Comparison of ENCODE assay signal across 11 cellular contexts in genomic region chr5:115467631-115468030, GRCh38.
DNase-seq lines count a peak whose midpoint lies in the region; ATAC-seq, FAIRE-seq and TF ChIP-seq lines count a peak whose summit lies in the region.
"Had no signal": no experiment of that assay in that cellular context is flagged by ENCODE, and none has a peak within 500 bp of the region (broad histone marks: within the 10 kb centered on the region; RNA-seq: fewer than 3 reads in every experiment).

No MANE protein-coding gene starts in this region.

- H3K4me1 ChIP-seq in A549 = peaks cover 21% of the 10 kb centered on the region

- ATAC-seq in A549 (no peak), GM19463 (IDR thresholded peaks at IDR 0.05; ENCODE audit: unreplicated experiment) (no peak)
- ATAC-seq: HCT116 had no signal

- peak overlapping the region in 1 of 2 experiments; percentile 48; a peak in 2 of 6 replicates for H3K27ac ChIP-seq in A549
- H3K27ac ChIP-seq: HL-60 had no signal

- POLR2A ChIA-PET in A549 (lab: Yijun Ruan, JAX) = no interaction called here

- H3K4me1 Mint-ChIP-seq in Calu3 (ENCODE audit: low read depth, unreplicated experiment) = peaks cover 51% of the 10 kb centered on the region

- H3K9me3 Mint-ChIP-seq in Calu3 (ENCODE audit: low read depth, unreplicated experiment) = no peaks in the 10 kb centered on the region

- peak overlapping the region; percentile 46 for H3K4me3 Mint-ChIP-seq in Calu3 (ENCODE audit: low read depth, unreplicated experiment)

- H3K9me3 ChIP-seq in A549 = no peaks in the 10 kb centered on the region

- FAIRE-seq in A549 (lab: Jason Lieb, UNC) (no peak), bronchial epithelial cell (lab: Jason Lieb, UNC) (no peak)

- H3K27ac Mint-ChIP-seq in Calu3 (ENCODE audit: unreplicated experiment) = peak overlapping the region; percentile 90

- CTCF ChIA-PET in A549 (lab: Yijun Ruan, JAX) = no interaction called here
- CTCF ChIA-PET in Calu3 (lab: Charles Lee) = interaction anchor here (0.6 to 1.5 kb wide), 3 partner anchors 16 to 1195 kb away, joined by 3 to 4 read pairs (median 3); no protein-coding TSS in a partner anchor

- TF ChIP-seq POLR2A in A549 (IDR thresholded peaks at IDR 0.05; ENCODE audit: low read length) = no peak

- H3K36me3 Mint-ChIP-seq in Calu3 (ENCODE audit: insufficient read depth, unreplicated experiment) = peaks cover 9% of the 10 kb centered on the region
- H3K36me3 Mint-ChIP-seq: CD14-positive monocyte had no signal

- H3K36me3 ChIP-seq in bronchial epithelial cell (ENCODE audit: control insufficient read depth, insufficient read depth, low read length) = no peaks in the 10 kb centered on the region

- H3K4me3 ChIP-seq in A549 = no peak overlapping the region
- no peak overlapping the region for H3K4me3 ChIP-seq in bronchial epithelial cell (ENCODE audit: low read depth, low read length)

- TF ChIP-seq CTCF in A549 (IDR thresholded peaks at IDR 0.05) (no peak), Calu3 (IDR thresholded peaks at IDR 0.05; ENCODE audit: unreplicated experiment) (no peak), bronchial epithelial cell (IDR thresholded peaks at IDR 0.05; ENCODE audit: insufficient read depth, low read length, severe bottlenecking) (no peak)

- intact Hi-C loops in Calu3 (cut with micrococcal nuclease; ENCODE audit: unreplicated experiment) = loop anchor here (2.0 to 5.0 kb wide), 4 partner anchors 53 to 160 kb away; no protein-coding TSS in a partner anchor

- H3K4me2 ChIP-seq in A549 = peak overlapping the region; percentile 59

- TF ChIP-seq RAD21 in A549 (conservative IDR thresholded peaks at IDR 0.05 in 1 of 2, IDR thresholded peaks at IDR 0.05 in 1 of 2) = no peak

- DNase-seq in A549 (ENCODE audit: low read depth in 1 of 2, low spot score in 1 of 2) (no peak), Calu3 (no peak), NCI-H146 treated with DMSO at 0.1 percent for 48 hours (lab: John Stamatoyannopoulos, UW; ENCODE audit: unreplicated experiment) (peak; percentile 47), bronchial epithelial cell (ENCODE audit: low read depth) (peak; percentile 48)
- no peak for DNase-seq in activated CD4-positive, alpha-beta T cell treated with anti-CD3 and anti-CD28 coated beads for 4 hours
- DNase-seq in activated CD8-positive, alpha-beta memory T cell treated with anti-CD3 and anti-CD28 coated beads for 24 hours = no peak
- DNase-seq: DMS 273 treated with DMSO at 0.1 percent for 48 hours had no signal

- no peaks in the 10 kb centered on the region for H3K27me3 ChIP-seq in bronchial epithelial cell (ENCODE audit: control insufficient read depth, insufficient read depth, low read length)

- TF ChIP-seq EP300 in A549 (IDR thresholded peaks at IDR 0.05) = no peak

- no TSS peak for BruUV-seq in Calu3 (replicated peaks; lab: Mats Ljungman, UMichigan)

- no peaks in the 10 kb centered on the region for H3K27me3 Mint-ChIP-seq in Calu3 (ENCODE audit: unreplicated experiment)

TF ChIP-seq in A549, 52 proteins besides CTCF, POLR2A, EP300 and RAD21:
- peak; percentile 54; the same call in 1 of the 2 replicates for TF ChIP-seq HES2 (IDR thresholded peaks at IDR 0.05)
- TF ChIP-seq CEBPB (IDR thresholded peaks at IDR 0.05) = peak; percentile 80 to 90
- no peak for TF ChIP-seq KDM5A (IDR thresholded peaks at IDR 0.05)
- no peak for TF ChIP-seq RARB (CRISPR knock-in tag; IDR thresholded peaks at IDR 0.05)
- TF ChIP-seq HDAC2 (IDR thresholded peaks at IDR 0.05) = no peak
- TF ChIP-seq PHF8 (IDR thresholded peaks at IDR 0.05; ENCODE audit: borderline replicate concordance, low read depth) = no peak

Comparison
In these comparisons a context has a peak if more than half of its experiments do, and no peak if none do; other contexts are left out.
1. DNase-seq: peak in NCI-H146 treated with DMSO at 0.1 percent for 48 hours (single experiment) and bronchial epithelial cell (single experiment); none in A549 (0 of 2), Calu3 (single experiment), activated CD4-positive, alpha-beta T cell treated with anti-CD3 and anti-CD28 coated beads for 4 hours (0 of 2) and activated CD8-positive, alpha-beta memory T cell treated with anti-CD3 and anti-CD28 coated beads for 24 hours (single experiment).